8 cellular contexts compared by ENCODE assay signal in genomic region chr22:30635273-30636225, GRCh38. TPM values are rescaled to one million over a fixed set of nuclear protein-coding genes. Genes with fewer than 3 reads are reported as not detected.
A peak's percentile ranks its signal among the peaks of the same experiment; 100 is the strongest.
DNase-seq lines count a peak whose midpoint lies in the region; ATAC-seq and TF ChIP-seq lines count a peak whose summit lies in the region.

Gene SLC35E4 (plus strand): TSS chr22:30635781. CDS start chr22:30636451, 670 bp downstream.

- no peaks in the 10 kb centered on the region for H3K27me3 Mint-ChIP-seq in activated CD4-positive, alpha-beta memory T cell treated with anti-CD3 and anti-CD28 coated beads, Interleukin-2, amount 10 ng/mL, durations not matched to agents 7 days and 5 days

- peak; percentile 1 for TF ChIP-seq CTCF in lung (IDR thresholded peaks at IDR 0.05; ENCODE audit: control extremely low read depth, extremely low read depth)

- peaks cover 25 to 47% (median 39%) of the 10 kb centered on the region in 10 experiments for H3K4me1 ChIP-seq in BLaER1 treated with 17β-estradiol and CSF1 and Interleukin-3, amounts not matched to agents 10 nM and 100 nM
- H3K4me1 ChIP-seq in lung (ENCODE audit: control insufficient read depth in 2 of 2, insufficient read depth in 2 of 2, low read length in 2 of 2), result peaks cover 12 to 19% of the 10 kb centered on the region in 2 donors

- H3K9me3 ChIP-seq in BLaER1 treated with 17β-estradiol and CSF1 and Interleukin-3, amounts not matched to agents 10 nM and 100 nM (replicated peaks in 1 of 11), result peaks cover 9 to 20% (median 12%) of the 10 kb centered on the region in 11 experiments; a peak in 21 of 22 replicates
- H3K9me3 ChIP-seq in lung (ENCODE audit: control insufficient read depth in 2 of 2, insufficient read depth in 1 of 2, low read length in 1 of 2), result no peaks in the 10 kb centered on the region

- no peaks in the 10 kb centered on the region for H3K27me3 ChIP-seq in BLaER1 treated with 17β-estradiol and CSF1 and Interleukin-3, amounts not matched to agents 10 nM and 100 nM
- H3K27me3 ChIP-seq in lung (ENCODE audit: control insufficient read depth, insufficient read depth), result no peaks in the 10 kb centered on the region

- peak within 1 kb of the TSS; percentile 76 to 89 (median 85) for H3K9ac ChIP-seq in BLaER1 treated with 17β-estradiol and CSF1 and Interleukin-3, amounts not matched to agents 10 nM and 100 nM

- peaks cover 0 to 8% (median 6%) of the 10 kb centered on the region in 11 experiments; a peak in 5 of 22 replicates for H3K36me3 ChIP-seq in BLaER1 treated with 17β-estradiol and CSF1 and Interleukin-3, amounts not matched to agents 10 nM and 100 nM
- no peaks in the 10 kb centered on the region for H3K36me3 ChIP-seq in lung (ENCODE audit: control insufficient read depth in 2 of 2, insufficient read depth in 2 of 2, low read length in 2 of 2)

- H3K4me1 Mint-ChIP-seq in activated CD4-positive, alpha-beta memory T cell treated with anti-CD3 and anti-CD28 coated beads, Interleukin-2, amount 10 ng/mL, durations not matched to agents 7 days and 5 days, result peaks cover 34% of the 10 kb centered on the region

- 1% methylated on average over 55 to 75 of the region's 75 CpGs for WGBS in lung, 2 donors

- peaks cover 4% of the 10 kb centered on the region for H3K9me3 Mint-ChIP-seq in activated CD4-positive, alpha-beta memory T cell treated with anti-CD3 and anti-CD28 coated beads, Interleukin-2, amount 10 ng/mL, durations not matched to agents 7 days and 5 days

- ATAC-seq in GM19324 (IDR thresholded peaks at IDR 0.05; ENCODE audit: low FRiP score, unreplicated experiment) (peak; percentile 80), HG03460 (IDR thresholded peaks at IDR 0.05; ENCODE audit: unreplicated experiment) (peak; percentile 56), lung (ENCODE audit: insufficient read depth, low FRiP score) (peak; percentile 95)

- H3K27ac ChIP-seq in BLaER1 treated with 17β-estradiol and CSF1 and Interleukin-3, amounts not matched to agents 10 nM and 100 nM, result peak within 1 kb of the TSS; percentile 54 to 89 (median 83); a peak in 21 of 22 replicates
- peak within 1 kb of the TSS; percentile 87 to 91 for H3K27ac ChIP-seq in lung (ENCODE audit: low read depth in 1 of 2, low read length in 1 of 2)

- CTCF ChIA-PET in activated CD4-positive, alpha-beta memory T cell treated with anti-CD3 and anti-CD28 coated beads, Interleukin-2, amount 10 ng/mL, durations not matched to agents 7 days and 5 days (lab: Charles Lee), result interaction anchor here (0.7 to 4.5 kb wide), 37 partner anchors 8 to 612 kb away, joined by 3 to 217 read pairs (median 5); partner anchors contain the start of genes DUSP18, MORC2, PES1 and TCN2

- DNase-seq in NCI-H748 treated with DMSO at 0.1 percent for 48 hours (lab: John Stamatoyannopoulos, UW), result peak; percentile 53
- peak; percentile 97 for DNase-seq in activated CD4-positive, alpha-beta memory T cell treated with anti-CD3 and anti-CD28 coated beads, Interleukin-2, amount 10 ng/mL, durations not matched to agents 7 days and 5 days
- peak; percentile 95 for DNase-seq in ecto neural progenitor cell (ENCODE audit: low spot score)
- DNase-seq in lung (ENCODE audit: low spot score), result peak; percentile 93
- DNase-seq in stimulated activated CD4-positive, alpha-beta T cell treated with anti-CD3 and anti-CD28 coated beads, TNF-alpha, amount 100 ng/mL, for 24 hours (ENCODE audit: low read depth in 3 of 3), result peak; percentile 89 to 95 (median 95)

- H3K27ac Mint-ChIP-seq in activated CD4-positive, alpha-beta memory T cell treated with anti-CD3 and anti-CD28 coated beads, Interleukin-2, amount 10 ng/mL, durations not matched to agents 7 days and 5 days, result peak within 1 kb of the TSS; percentile 88

- H4K20me1 ChIP-seq in BLaER1 treated with 17β-estradiol and CSF1 and Interleukin-3, amounts not matched to agents 10 nM and 100 nM, result peaks cover 0 to 15% (median 1%) of the 10 kb centered on the region in 11 experiments; a peak in 6 of 22 replicates

- POLR2A ChIA-PET in activated CD4-positive, alpha-beta memory T cell treated with anti-CD3 and anti-CD28 coated beads, Interleukin-2, amount 10 ng/mL, durations not matched to agents 7 days and 5 days (lab: Charles Lee), result interaction anchor here (0.7 to 5.5 kb wide), 25 partner anchors 9 to 712 kb away, joined by 3 to 69 read pairs (median 5); partner anchors contain the start of genes DUSP18, MORC2, OSBP2 and PES1

- peaks cover 21% of the 10 kb centered on the region for H3K36me3 Mint-ChIP-seq in activated CD4-positive, alpha-beta memory T cell treated with anti-CD3 and anti-CD28 coated beads, Interleukin-2, amount 10 ng/mL, durations not matched to agents 7 days and 5 days (ENCODE audit: low read depth)

- H3K4me3 ChIP-seq in BLaER1 treated with 17β-estradiol and CSF1 and Interleukin-3, amounts not matched to agents 10 nM and 100 nM, result peak within 1 kb of the TSS; percentile 60 to 80 (median 73)
- peak within 1 kb of the TSS; percentile 65 for H3K4me3 ChIP-seq in lung

- H3K4me2 ChIP-seq in BLaER1 treated with 17β-estradiol and CSF1 and Interleukin-3, amounts not matched to agents 10 nM and 100 nM, result peak within 1 kb of the TSS; percentile 95 to 100 (median 99)

- H3K4me3 Mint-ChIP-seq in activated CD4-positive, alpha-beta memory T cell treated with anti-CD3 and anti-CD28 coated beads, Interleukin-2, amount 10 ng/mL, durations not matched to agents 7 days and 5 days, result peak within 1 kb of the TSS; percentile 83

RNA-seq across cellular contexts. Expression of gene SLC35E4, which starts in this region (rescaled TPM):
- 1 to 10 TPM; 5.3 to 5.8 TPM for total RNA-seq in activated CD4-positive, alpha-beta memory T cell treated with anti-CD3 and anti-CD28 coated beads, Interleukin-2, amount 10 ng/mL, durations not matched to agents 7 days and 5 days
- 1 to 10 TPM; 1.6 to 4.8 TPM for total RNA-seq in lung
- 1 to 10 TPM; 2.1 to 4.4 TPM for polyA plus RNA-seq in lung

Comparison
In these comparisons a context has a peak if more than half of its experiments do, and no peak if none do; other contexts are left out.
1. Peak in every context shown above with its lines: DNase-seq, ATAC-seq, H3K4me3 ChIP-seq and H3K27ac ChIP-seq.